ENCODE assay signal across 8 cellular contexts in genomic region chr18:24964213-24964612, GRCh38.
DNase-seq lines count a peak whose midpoint lies in the region; ATAC-seq and TF ChIP-seq lines count a peak whose summit lies in the region.

No MANE protein-coding gene starts in this region.

- in situ Hi-C loops in mammary epithelial cell (cut with MboI; ENCODE audit: low sequenced_read_pairs in 2 of 2), result no loop called here

- POLR2A ChIA-PET in GM10248 (lab: Yijun Ruan, JAX), result no interaction called here

- intact Hi-C loops in mammary epithelial cell (cut with micrococcal nuclease), result no loop called here

- no TSS peak for BruUV-seq in mammary epithelial cell (replicated peaks; lab: Mats Ljungman, UMichigan)

- ATAC-seq in GM21529 (IDR thresholded peaks at IDR 0.05; ENCODE audit: unreplicated experiment), result peak; percentile 74
- no peak for ATAC-seq in GM18861 (IDR thresholded peaks at IDR 0.05; ENCODE audit: unreplicated experiment)

- H3K4me2 ChIP-seq in mammary epithelial cell (ENCODE audit: insufficient read depth, low read depth, low read length), result no peak overlapping the region

- H3K79me2 ChIP-seq in mammary epithelial cell (ENCODE audit: insufficient read depth, low read length), result no peaks in the 10 kb centered on the region

- no peaks in the 10 kb centered on the region for H3K9me3 ChIP-seq in mammary epithelial cell (replicated peaks; ENCODE audit: insufficient read depth, low read length)

- no peak overlapping the region for H3K9ac ChIP-seq in mammary epithelial cell (ENCODE audit: insufficient read depth, low read length)

- CTCF ChIA-PET in GM10248 (lab: Yijun Ruan, JAX), result no interaction called here
- CTCF ChIA-PET in mammary epithelial cell (lab: Charles Lee; ENCODE audit: low non-redundant PET), result interaction anchor here (0.5 kb wide), 1 partner anchor 200 kb away, joined by 4 read pairs; no protein-coding TSS in a partner anchor

- 60% methylated on average over 2 of the region's 4 CpGs for WGBS in mammary epithelial cell (ENCODE audit: low coverage, missing lambda C conversion rate)

- dilution Hi-C loops in mammary epithelial cell (cut with HindIII; ENCODE audit: low sequenced_read_pairs), result no loop called here

- H3K27ac ChIP-seq in HL-60 (replicated peaks) (no peak overlapping the region), mammary epithelial cell (ENCODE audit: insufficient read depth, low read depth, low read length) (no peak overlapping the region)

- H3K36me3 ChIP-seq in mammary epithelial cell (ENCODE audit: insufficient read depth, low read length), result no peaks in the 10 kb centered on the region

- H3K4me3 ChIP-seq in HL-60 (replicated peaks; ENCODE audit: insufficient read depth, low read length) (no peak overlapping the region), mammary epithelial cell (replicated peaks in 1 of 3; ENCODE audit: insufficient read depth in 1 of 3, low read depth in 2 of 3, low read length in 3 of 3) (no peak overlapping the region)

- peak; percentile 13 for DNase-seq in GM10248 (ENCODE audit: extremely low spot score)
- peak; percentile 2 to 28 for DNase-seq in HL-60 (ENCODE audit: low read depth in 1 of 2, low spot score in 1 of 2)
- DNase-seq in mammary epithelial cell, result peak; percentile 4
- no peak for DNase-seq in NCI-H2196 (lab: John Stamatoyannopoulos, UW; ENCODE audit: unreplicated experiment)
- DNase-seq in NCI-H526 treated with DMSO at 0.1 percent for 48 hours (lab: John Stamatoyannopoulos, UW), result no peak
- DNase-seq in iPS-NIHi7 (ENCODE audit: extremely low spot score), result no peak

- no peak overlapping the region for H2AFZ ChIP-seq in mammary epithelial cell (ENCODE audit: low read depth, low read length)

- TF ChIP-seq CTCF in GM10248 (IDR thresholded peaks at IDR 0.05; ENCODE audit: control extremely low read depth, extremely low read depth, low read depth, missing control alignments) (no peak), HL-60 (IDR thresholded peaks at IDR 0.05; ENCODE audit: insufficient read depth, low read length) (no peak), mammary epithelial cell (conservative IDR thresholded peaks at IDR 0.05 in 1 of 2, IDR thresholded peaks at IDR 0.05 in 1 of 2; ENCODE audit: extremely low read depth in 1 of 2, insufficient read depth in 1 of 2, low read depth in 1 of 2, low read length in 2 of 2) (peak in 1 of 2 donors; percentile 7)

- no peaks in the 10 kb centered on the region for H3K4me1 ChIP-seq in mammary epithelial cell (ENCODE audit: insufficient read depth, low read length)

- no peaks in the 10 kb centered on the region for H4K20me1 ChIP-seq in mammary epithelial cell (ENCODE audit: insufficient read depth, low read length)

- H3K27me3 ChIP-seq in HL-60 (ENCODE audit: insufficient read depth, poor library complexity, severe bottlenecking) (no peaks in the 10 kb centered on the region), mammary epithelial cell (ENCODE audit: insufficient read depth, low read length) (no peaks in the 10 kb centered on the region)

Comparison
In these comparisons a context has a peak if more than half of its experiments do, and no peak if none do; other contexts are left out.
1. DNase-seq: peak in GM10248 (single experiment), HL-60 (2 of 2) and mammary epithelial cell (single experiment); none in NCI-H2196 (single experiment), NCI-H526 treated with DMSO at 0.1 percent for 48 hours (single experiment) and iPS-NIHi7 (single experiment).